In genomic region chr16:77574867-77575619, GRCh38 we compare ENCODE assay signal across 2 cellular contexts.
TF ChIP-seq lines count a peak whose summit lies in the region.

No MANE protein-coding gene starts in this region.

TF ChIP-seq in liver, 16 proteins besides CTCF, POLR2A, EP300 and RAD21 (continued from another document):
- no peak for TF ChIP-seq REST (IDR thresholded peaks at IDR 0.05)
TF ChIP-seq in liver: peak in this region for 1.

TF ChIP-seq in HepG2, 621 proteins besides CTCF, POLR2A, EP300 and RAD21 (continued from another document):
- TF ChIP-seq NR2F6 (IDR thresholded peaks at IDR 0.05) (no peak), NR2F6 (CRISPR knock-in tag; IDR thresholded peaks at IDR 0.05) (no peak), PRDM10 (CRISPR knock-in tag; IDR thresholded peaks at IDR 0.05; ENCODE audit: low read depth) (no peak), KAT8 (CRISPR knock-in tag; IDR thresholded peaks at IDR 0.05) (no peak), NR1H2 (CRISPR knock-in tag; IDR thresholded peaks at IDR 0.05; ENCODE audit: borderline replicate concordance, low read depth) (no peak), ZNF639 (CRISPR knock-in tag; conservative IDR thresholded peaks at IDR 0.05) (no peak), ELF1 (CRISPR knock-in tag; IDR thresholded peaks at IDR 0.05) (no peak)
